24 cellular contexts compared by ENCODE assay signal in the genomic region with DNA sequence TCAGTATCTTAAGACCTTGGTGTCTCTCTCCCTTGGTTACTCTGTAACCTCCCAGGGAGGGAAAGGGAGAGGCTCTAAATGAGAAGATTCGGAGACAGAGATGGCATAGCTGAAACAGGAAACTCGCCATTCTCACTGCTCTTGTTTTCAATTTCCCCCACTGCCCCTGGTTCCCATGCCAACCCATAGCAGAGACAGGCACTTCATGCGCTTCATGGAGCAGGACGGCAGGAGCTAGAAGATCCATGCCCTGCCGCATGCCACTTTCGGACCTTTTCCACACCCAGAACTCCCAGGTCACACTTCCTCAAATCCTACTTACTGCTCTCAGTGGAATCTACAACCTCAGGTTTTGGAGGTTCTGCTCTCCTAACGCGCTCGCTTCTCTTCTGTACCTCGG. TPM values are rescaled to one million over a fixed set of nuclear protein-coding genes. Genes with fewer than 3 reads are reported as not detected.
DNase-seq lines count a peak whose midpoint lies in the region; ATAC-seq and TF ChIP-seq lines count a peak whose summit lies in the region.
"Had no signal": no experiment of that assay in that cellular context is flagged by ENCODE, and none has a peak within 500 bp of the region (broad histone marks: within the 10 kb centered on the region; RNA-seq: fewer than 3 reads in every experiment).

No MANE protein-coding gene starts in this region.

- no peak overlapping the region for H4K8ac ChIP-seq in mesendoderm (ENCODE audit: low read depth, low read length)

- peak overlapping the region; percentile 23 for H3K27ac Mint-ChIP-seq in stimulated activated naive CD8-positive, alpha-beta T cell treated with anti-CD3 and anti-CD28 coated beads, Interleukin-15, Interleukin-2, amounts not matched to agents 100 ng/mL and 50 ng/mL, for 24 hours
- peak overlapping the region in 1 of 2 donors; percentile 68 for H3K27ac Mint-ChIP-seq in stimulated activated naive CD8-positive, alpha-beta T cell treated with anti-CD3 and anti-CD28 coated beads, Interleukin-15, amount 100 ng/mL, for 72 hours
- H3K27ac Mint-ChIP-seq in activated naive CD8-positive, alpha-beta T cell = peak overlapping the region; percentile 28
- H3K27ac Mint-ChIP-seq: stimulated activated naive B cell treated with anti-CD40 and anti-IgM and Interleukin-4, amounts not matched to agents 10 μg/mL and 1 μg/mL and 100 μg/mL, for 72 hours had no signal

- H3K27me3 Mint-ChIP-seq in stimulated activated naive CD8-positive, alpha-beta T cell treated with anti-CD3 and anti-CD28 coated beads, Interleukin-15, Interleukin-2, amounts not matched to agents 100 ng/mL and 50 ng/mL, for 24 hours = no peaks in the 10 kb centered on the region
- no peaks in the 10 kb centered on the region for H3K27me3 Mint-ChIP-seq in stimulated activated naive CD8-positive, alpha-beta T cell treated with anti-CD3 and anti-CD28 coated beads, Interleukin-15, amount 100 ng/mL, for 72 hours
- no peaks in the 10 kb centered on the region for H3K27me3 Mint-ChIP-seq in activated naive CD8-positive, alpha-beta T cell
- H3K27me3 Mint-ChIP-seq: memory B cell; stimulated activated naive B cell treated with anti-CD40 and anti-IgM and Interleukin-4, amounts not matched to agents 10 μg/mL and 1 μg/mL and 100 μg/mL, for 72 hours had no signal

- H3K18ac ChIP-seq in mesendoderm (ENCODE audit: low read length) = no peak overlapping the region

- H3K27me3 ChIP-seq in mesendoderm (ENCODE audit: insufficient read depth, low read length, poor library complexity) = no peaks in the 10 kb centered on the region
- H3K27me3 ChIP-seq: body of pancreas, right atrium auricular region had no signal

- H3K27ac ChIP-seq in mesendoderm (ENCODE audit: low read depth, low read length) = no peak overlapping the region
- no peak overlapping the region for H3K27ac ChIP-seq in caudate nucleus (ENCODE audit: low read depth, low read length)
- H3K27ac ChIP-seq: body of pancreas, C4-2B, right atrium auricular region, RWPE1, WERI-Rb-1 had no signal

- H2AK5ac ChIP-seq in mesendoderm (ENCODE audit: low read length) = no peak overlapping the region

- H3K36me3 Mint-ChIP-seq in stimulated activated naive CD8-positive, alpha-beta T cell treated with anti-CD3 and anti-CD28 coated beads, Interleukin-15, Interleukin-2, amounts not matched to agents 100 ng/mL and 50 ng/mL, for 24 hours (ENCODE audit: low read depth) = peaks cover 16% of the 10 kb centered on the region
- H3K36me3 Mint-ChIP-seq in activated naive CD8-positive, alpha-beta T cell = no peaks in the 10 kb centered on the region

- TF ChIP-seq CTCF in GM10248 (IDR thresholded peaks at IDR 0.05; ENCODE audit: control extremely low read depth, extremely low read depth, low read depth, missing control alignments) = no peak

- peak overlapping the region; percentile 73 for H3K9ac ChIP-seq in mesendoderm (ENCODE audit: low read length)

- peak overlapping the region; percentile 7 for H3K56ac ChIP-seq in mesendoderm (ENCODE audit: low read length)

- H3K4me2 ChIP-seq in mesendoderm (ENCODE audit: low read length) = no peak overlapping the region

- H3K36me3 ChIP-seq in mesendoderm (ENCODE audit: control insufficient read depth, insufficient read depth, low read length) = peaks cover 4% of the 10 kb centered on the region

- H3K4me3 ChIP-seq in mesendoderm (ENCODE audit: low read length) = no peak overlapping the region
- H3K4me3 ChIP-seq: body of pancreas, right atrium auricular region, spleen had no signal

- H3K23ac ChIP-seq in mesendoderm (ENCODE audit: low read length) = no peak overlapping the region

- H3K79me2 ChIP-seq in mesendoderm (ENCODE audit: control insufficient read depth, insufficient read depth, low read length) = peaks cover 16% of the 10 kb centered on the region

- ATAC-seq in stimulated activated naive CD8-positive, alpha-beta T cell treated with anti-CD3 and anti-CD28 coated beads, Interleukin-15, amount 100 ng/mL, for 72 hours = no peak
- no peak for ATAC-seq in GM18909 (IDR thresholded peaks at IDR 0.05; ENCODE audit: poor library complexity, unreplicated experiment)
- ATAC-seq: activated T-cell treated with anti-CD3 and anti-CD28 coated beads, Interleukin-2, amount 50 U/mL, for 4 hours; body of pancreas; HepG2; left colon; stimulated activated naive B cell treated with anti-CD40 and anti-IgM and Interleukin-4, amounts not matched to agents 10 μg/mL and 1 μg/mL and 100 μg/mL, for 72 hours had no signal

- peaks cover 1% of the 10 kb centered on the region for H3K79me1 ChIP-seq in mesendoderm (ENCODE audit: low read length)

- no peaks in the 10 kb centered on the region for H3K9me3 Mint-ChIP-seq in stimulated activated naive CD8-positive, alpha-beta T cell treated with anti-CD3 and anti-CD28 coated beads, Interleukin-15, Interleukin-2, amounts not matched to agents 100 ng/mL and 50 ng/mL, for 24 hours
- no peaks in the 10 kb centered on the region for H3K9me3 Mint-ChIP-seq in stimulated activated naive CD8-positive, alpha-beta T cell treated with anti-CD3 and anti-CD28 coated beads, Interleukin-15, amount 100 ng/mL, for 72 hours
- H3K9me3 Mint-ChIP-seq in activated naive CD8-positive, alpha-beta T cell (ENCODE audit: low read depth) = no peaks in the 10 kb centered on the region
- H3K9me3 Mint-ChIP-seq: activated naive CD4-positive, alpha-beta T cell treated with anti-CD3 and anti-CD28 coated beads for 36 hours; activated T-cell treated with anti-CD3 and anti-CD28 coated beads, Interleukin-2, amount 50 U/mL, for 4 hours; memory B cell; stimulated activated naive B cell treated with anti-CD40 and anti-IgM and Interleukin-4, amounts not matched to agents 10 μg/mL and 1 μg/mL and 100 μg/mL, for 72 hours had no signal

- POLR2A ChIA-PET in GM10248 (lab: Yijun Ruan, JAX) = no interaction called here

- no peak overlapping the region for H2BK15ac ChIP-seq in mesendoderm (replicated peaks; ENCODE audit: low read depth)

- H4K5ac ChIP-seq in mesendoderm (ENCODE audit: low read length) = no peak overlapping the region

- CTCF ChIA-PET in GM10248 (lab: Yijun Ruan, JAX) = no interaction called here

- H2BK5ac ChIP-seq in mesendoderm (ENCODE audit: low read length) = no peak overlapping the region

- DNase-seq in stimulated activated naive CD8-positive, alpha-beta T cell treated with anti-CD3 and anti-CD28 coated beads, Interleukin-15, amount 100 ng/mL, for 72 hours = no peak
- DNase-seq in mesendoderm (no peak), GM10248 (ENCODE audit: extremely low spot score) (no peak), caudate nucleus (lab: John Stamatoyannopoulos, UW) (no peak), SK-N-DZ (ENCODE audit: low spot score) (no peak)
- DNase-seq: activated T-cell treated with anti-CD3 and anti-CD28 coated beads, Interleukin-2, amount 50 U/mL, for 4 hours; body of pancreas; erythroblast; left colon; NCI-H1694; NCI-H526 treated with DMSO at 0.1 percent for 48 hours; spleen; stimulated activated naive B cell treated with anti-CD40 and anti-IgM and Interleukin-4, amounts not matched to agents 10 μg/mL and 1 μg/mL and 100 μg/mL, for 72 hours; T-helper 9 cell; WERI-Rb-1 had no signal

- H3K4me1 ChIP-seq in mesendoderm (ENCODE audit: control insufficient read depth, low read depth, low read length) = no peaks in the 10 kb centered on the region

- H3K4me3 Mint-ChIP-seq in stimulated activated naive CD8-positive, alpha-beta T cell treated with anti-CD3 and anti-CD28 coated beads, Interleukin-15, Interleukin-2, amounts not matched to agents 100 ng/mL and 50 ng/mL, for 24 hours = peak overlapping the region; percentile 87
- H3K4me3 Mint-ChIP-seq in stimulated activated naive CD8-positive, alpha-beta T cell treated with anti-CD3 and anti-CD28 coated beads, Interleukin-15, amount 100 ng/mL, for 72 hours = peak overlapping the region in 1 of 2 donors; percentile 85
- H3K4me3 Mint-ChIP-seq in activated naive CD8-positive, alpha-beta T cell = peak overlapping the region; percentile 92
- H3K4me3 Mint-ChIP-seq: memory B cell had no signal

- peaks cover 28% of the 10 kb centered on the region for H3K4me1 Mint-ChIP-seq in stimulated activated naive CD8-positive, alpha-beta T cell treated with anti-CD3 and anti-CD28 coated beads, Interleukin-15, Interleukin-2, amounts not matched to agents 100 ng/mL and 50 ng/mL, for 24 hours (ENCODE audit: low read depth)
- H3K4me1 Mint-ChIP-seq in stimulated activated naive CD8-positive, alpha-beta T cell treated with anti-CD3 and anti-CD28 coated beads, Interleukin-15, amount 100 ng/mL, for 72 hours = peaks cover 42% of the 10 kb centered on the region
- peaks cover 24% of the 10 kb centered on the region for H3K4me1 Mint-ChIP-seq in activated naive CD8-positive, alpha-beta T cell (ENCODE audit: low read depth)

- no peak overlapping the region for H3K4ac ChIP-seq in mesendoderm (ENCODE audit: low read depth, low read length)

- H2BK120ac ChIP-seq in mesendoderm (ENCODE audit: low read depth, low read length) = no peak overlapping the region

- WGBS in mesendoderm (ENCODE audit: extremely low coverage, insufficient coverage, low lambda C conversion rate) = no CpG with 5 or more reads among the region's 10 CpGs

RNA-seq across cellular contexts. Expression of gene ZMYM3, which starts 3.1 kb away (rescaled TPM):
- 28.4 TPM for polyA plus RNA-seq in mesendoderm (2013, experiment 1 of 2)
- polyA plus RNA-seq in mesendoderm (2013, experiment 2 of 2) = 28.2 TPM
- polyA plus RNA-seq in SK-N-DZ (2014; cell fraction: cytosol; rRNA removed) = 19.0 and 20.2 TPM in 2 replicates
- 43.9 and 52.8 TPM in 2 replicates for polyA plus RNA-seq in SK-N-DZ (2014; cell fraction: nucleus; rRNA removed)

RNA-seq across cellular contexts. Expression of gene GJB1, which starts 27.8 kb away (rescaled TPM):
- polyA plus RNA-seq in mesendoderm (2013, experiment 1 of 2) = not detected
- not detected for polyA plus RNA-seq in mesendoderm (2013, experiment 2 of 2)
- polyA plus RNA-seq in SK-N-DZ (2014; cell fraction: cytosol; rRNA removed) = not detected in 2 replicates
- polyA plus RNA-seq in SK-N-DZ (2014; cell fraction: nucleus; rRNA removed) = not detected in 2 replicates
- polyA plus RNA-seq: spleen had no signal

RNA-seq across cellular contexts. Expression of gene NONO, which starts 32.6 kb away (rescaled TPM):
- polyA plus RNA-seq in mesendoderm (2013, experiment 1 of 2) = 528 TPM
- polyA plus RNA-seq in mesendoderm (2013, experiment 2 of 2) = 533 TPM
- 615 and 725 TPM in 2 replicates for polyA plus RNA-seq in SK-N-DZ (2014; cell fraction: cytosol; rRNA removed)
- polyA plus RNA-seq in SK-N-DZ (2014; cell fraction: nucleus; rRNA removed) = 824 and 1,029 TPM in 2 replicates

RNA-seq across cellular contexts. Expression of gene ITGB1BP2, which starts 50.7 kb away (rescaled TPM):
- polyA plus RNA-seq in mesendoderm (2013, experiment 1 of 2) = 2.7 TPM
- 2.8 TPM for polyA plus RNA-seq in mesendoderm (2013, experiment 2 of 2)
- polyA plus RNA-seq in SK-N-DZ (2014; cell fraction: cytosol; rRNA removed) = 1.8 and 2.6 TPM in 2 replicates
- polyA plus RNA-seq in SK-N-DZ (2014; cell fraction: nucleus; rRNA removed) = 38.5 and 52.9 TPM in 2 replicates
